ENCODE assay signal across 27 cellular contexts in the genomic region with DNA sequence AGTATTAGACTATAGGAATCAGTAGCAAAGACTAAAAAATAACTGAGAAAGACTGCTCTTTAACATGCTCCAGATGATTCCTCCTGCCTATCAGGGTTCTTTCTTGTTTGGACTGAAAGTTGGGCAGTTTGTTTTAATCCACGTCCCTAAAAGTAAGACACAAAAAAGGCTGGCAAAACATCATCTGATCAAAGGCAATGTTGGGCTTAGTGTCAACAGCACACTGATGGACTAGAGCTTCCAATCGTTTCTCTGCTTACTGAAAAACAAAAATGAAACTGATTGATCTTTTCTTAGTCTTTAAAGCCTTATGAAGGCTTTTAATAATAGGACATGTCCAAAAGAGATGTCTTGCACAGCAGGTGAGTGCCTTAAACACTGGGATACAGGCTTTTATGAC.
"Had no signal": no experiment of that assay in that cellular context is flagged by ENCODE, and none has a peak within 500 bp of the region (broad histone marks: within the 10 kb centered on the region; RNA-seq: fewer than 3 reads in every experiment).

No MANE protein-coding gene starts in this region.

- ATAC-seq: activated T-cell treated with anti-CD3 and anti-CD28 coated beads, Interleukin-2, amount 50 U/mL, for 72 hours; esophagus mucosa; foreskin keratinocyte; gastrocnemius medialis; heart right ventricle had no signal

- H3K27me3 Mint-ChIP-seq: activated CD4-positive, alpha-beta memory T cell treated with anti-CD3 and anti-CD28 coated beads, Interleukin-2, amount 10 ng/mL, durations not matched to agents 7 days and 5 days; activated CD4-positive, alpha-beta T cell treated with anti-CD3 and anti-CD28 coated beads, Interleukin-2, amount 10 ng/mL, durations not matched to agents 7 days and 5 days; activated naive CD8-positive, alpha-beta T cell; activated T-cell treated with anti-CD3 and anti-CD28 coated beads, Interleukin-2, amount 50 U/mL, for 24 hours had no signal

- H3K4me3 ChIP-seq: ascending aorta, breast epithelium, cardiac muscle cell, colonic mucosa, gastrocnemius medialis, heart right ventricle had no signal

- H3K9me3 Mint-ChIP-seq: brain, endodermal cell had no signal

- DNase-seq: activated CD4-positive, alpha-beta memory T cell treated with anti-CD3 and anti-CD28 coated beads, Interleukin-2, amount 10 ng/mL, durations not matched to agents 7 days and 5 days; activated CD4-positive, alpha-beta T cell treated with anti-CD3 and anti-CD28 coated beads for 1 hour; activated CD4-positive, alpha-beta T cell treated with anti-CD3 and anti-CD28 coated beads for 4 hours; activated CD4-positive, alpha-beta T cell treated with anti-CD3 and anti-CD28 coated beads, Interleukin-2, amount 10 ng/mL, durations not matched to agents 7 days and 5 days; activated CD4-positive, alpha-beta T cell treated with anti-CD3 and anti-CD28 coated beads, Interleukin-2, amount 50 U/mL, for 4 hours; activated CD8-positive, alpha-beta memory T cell treated with anti-CD3 and anti-CD28 coated beads, Interleukin-2, amount 50 U/mL, for 48 hours; activated gamma-delta T cell; activated naive CD4-positive, alpha-beta T cell treated with anti-CD3 and anti-CD28 coated beads, Interleukin-2, amount 50 U/mL, for 16 hours; activated naive CD4-positive, alpha-beta T cell treated with Interleukin-2 at 50 U/mL for 16 hours; activated T-cell treated with anti-CD3 and anti-CD28 coated beads for 4 hours; activated T-cell treated with anti-CD3 and anti-CD28 coated beads, Interleukin-2, amount 50 U/mL, for 24 hours; activated T-cell treated with anti-CD3 and anti-CD28 coated beads, Interleukin-2, amount 50 U/mL, for 72 hours; central memory CD4-positive, alpha-beta T cell; cerebellar nuclear complex; colonic mucosa; effector memory CD4-positive, alpha-beta T cell; endodermal cell; foreskin keratinocyte; gastrocnemius medialis; heart right ventricle; T-helper 2 cell had no signal

- H3K4me1 Mint-ChIP-seq: activated CD4-positive, alpha-beta memory T cell treated with anti-CD3 and anti-CD28 coated beads, Interleukin-2, amount 10 ng/mL, durations not matched to agents 7 days and 5 days; activated CD4-positive, alpha-beta T cell treated with anti-CD3 and anti-CD28 coated beads, Interleukin-2, amount 10 ng/mL, durations not matched to agents 7 days and 5 days; brain had no signal

- H3K27ac ChIP-seq: ascending aorta, breast epithelium, cardiac muscle cell, colonic mucosa, foreskin keratinocyte, gastrocnemius medialis, heart right ventricle had no signal

- H3K27me3 ChIP-seq: ascending aorta, breast epithelium, cardiac muscle cell, colonic mucosa, foreskin keratinocyte, gastrocnemius medialis, heart right ventricle had no signal

- H3K4me3 Mint-ChIP-seq: activated CD4-positive, alpha-beta memory T cell treated with anti-CD3 and anti-CD28 coated beads, Interleukin-2, amount 10 ng/mL, durations not matched to agents 7 days and 5 days; activated CD4-positive, alpha-beta T cell treated with anti-CD3 and anti-CD28 coated beads, Interleukin-2, amount 10 ng/mL, durations not matched to agents 7 days and 5 days; activated naive CD8-positive, alpha-beta T cell; activated T-cell treated with anti-CD3 and anti-CD28 coated beads, Interleukin-2, amount 50 U/mL, for 24 hours; activated T-cell treated with anti-CD3 and anti-CD28 coated beads, Interleukin-2, amount 50 U/mL, for 72 hours; brain; endodermal cell had no signal

- H3K36me3 Mint-ChIP-seq: activated naive CD8-positive, alpha-beta T cell; brain had no signal

- H3K27ac Mint-ChIP-seq: activated CD4-positive, alpha-beta memory T cell treated with anti-CD3 and anti-CD28 coated beads, Interleukin-2, amount 10 ng/mL, durations not matched to agents 7 days and 5 days; activated CD4-positive, alpha-beta T cell treated with anti-CD3 and anti-CD28 coated beads, Interleukin-2, amount 10 ng/mL, durations not matched to agents 7 days and 5 days; activated naive CD8-positive, alpha-beta T cell; activated T-cell treated with anti-CD3 and anti-CD28 coated beads, Interleukin-2, amount 50 U/mL, for 24 hours; activated T-cell treated with anti-CD3 and anti-CD28 coated beads, Interleukin-2, amount 50 U/mL, for 72 hours; brain; endodermal cell had no signal

- H3K4me1 ChIP-seq: ascending aorta, breast epithelium, colonic mucosa, foreskin keratinocyte, gastrocnemius medialis, heart right ventricle had no signal

- H3K9me3 ChIP-seq: ascending aorta, breast epithelium, colonic mucosa, gastrocnemius medialis, heart right ventricle had no signal

- H3K36me3 ChIP-seq: ascending aorta, cardiac muscle cell, colonic mucosa, gastrocnemius medialis, heart right ventricle had no signal
